In the genomic region with DNA sequence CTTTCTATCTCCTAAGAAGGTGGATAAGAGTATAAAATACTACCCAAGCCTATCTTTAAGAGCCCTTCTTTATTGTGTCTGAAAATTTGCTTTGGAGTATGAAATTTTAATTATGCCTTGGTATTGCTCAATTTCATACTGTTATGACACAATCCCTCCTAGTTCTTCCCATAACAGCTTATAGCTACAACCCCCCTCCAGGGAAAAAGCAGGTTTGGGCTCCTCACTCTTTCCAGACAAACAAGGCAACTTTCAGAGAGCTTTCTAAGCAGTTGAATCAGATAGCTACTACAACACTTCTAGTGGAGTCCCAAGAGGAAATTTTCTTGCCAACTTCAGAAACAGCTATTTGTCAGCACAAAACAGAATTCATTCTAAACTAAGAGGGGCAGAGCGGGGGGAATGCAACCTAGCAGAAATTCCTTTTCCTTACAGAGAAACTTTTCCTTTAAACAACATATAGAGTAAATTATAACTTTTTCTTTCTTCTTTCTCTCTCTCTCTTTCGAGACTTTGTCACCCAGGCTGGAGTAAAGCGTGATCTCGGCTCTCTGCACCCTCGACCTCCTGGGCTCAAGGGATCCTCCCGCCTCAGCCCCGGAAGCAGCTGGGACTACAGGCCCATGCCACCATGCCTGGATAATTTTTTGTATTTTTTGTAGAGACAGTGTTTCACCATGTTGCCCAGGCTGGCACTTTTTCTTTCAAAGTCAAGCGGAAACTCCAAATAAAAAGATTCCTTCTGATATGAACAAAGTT, we compare ENCODE assay signal across 1 cellular context.
TF ChIP-seq lines count a peak whose summit lies in the region.

No MANE protein-coding gene starts in this region.

TF ChIP-seq in HCT116, 20 proteins besides CTCF, POLR2A, EP300 and RAD21:
- TF ChIP-seq, protein P1, sequence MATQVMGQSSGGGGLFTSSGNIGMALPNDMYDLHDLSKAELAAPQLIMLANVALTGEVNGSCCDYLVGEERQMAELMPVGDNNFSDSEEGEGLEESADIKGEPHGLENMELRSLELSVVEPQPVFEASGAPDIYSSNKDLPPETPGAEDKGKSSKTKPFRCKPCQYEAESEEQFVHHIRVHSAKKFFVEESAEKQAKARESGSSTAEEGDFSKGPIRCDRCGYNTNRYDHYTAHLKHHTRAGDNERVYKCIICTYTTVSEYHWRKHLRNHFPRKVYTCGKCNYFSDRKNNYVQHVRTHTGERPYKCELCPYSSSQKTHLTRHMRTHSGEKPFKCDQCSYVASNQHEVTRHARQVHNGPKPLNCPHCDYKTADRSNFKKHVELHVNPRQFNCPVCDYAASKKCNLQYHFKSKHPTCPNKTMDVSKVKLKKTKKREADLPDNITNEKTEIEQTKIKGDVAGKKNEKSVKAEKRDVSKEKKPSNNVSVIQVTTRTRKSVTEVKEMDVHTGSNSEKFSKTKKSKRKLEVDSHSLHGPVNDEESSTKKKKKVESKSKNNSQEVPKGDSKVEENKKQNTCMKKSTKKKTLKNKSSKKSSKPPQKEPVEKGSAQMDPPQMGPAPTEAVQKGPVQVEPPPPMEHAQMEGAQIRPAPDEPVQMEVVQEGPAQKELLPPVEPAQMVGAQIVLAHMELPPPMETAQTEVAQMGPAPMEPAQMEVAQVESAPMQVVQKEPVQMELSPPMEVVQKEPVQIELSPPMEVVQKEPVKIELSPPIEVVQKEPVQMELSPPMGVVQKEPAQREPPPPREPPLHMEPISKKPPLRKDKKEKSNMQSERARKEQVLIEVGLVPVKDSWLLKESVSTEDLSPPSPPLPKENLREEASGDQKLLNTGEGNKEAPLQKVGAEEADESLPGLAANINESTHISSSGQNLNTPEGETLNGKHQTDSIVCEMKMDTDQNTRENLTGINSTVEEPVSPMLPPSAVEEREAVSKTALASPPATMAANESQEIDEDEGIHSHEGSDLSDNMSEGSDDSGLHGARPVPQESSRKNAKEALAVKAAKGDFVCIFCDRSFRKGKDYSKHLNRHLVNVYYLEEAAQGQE (IDR thresholded peaks at IDR 0.05; ENCODE audit: low read depth) = no peak
- TF ChIP-seq CEBPB (IDR thresholded peaks at IDR 0.05; ENCODE audit: low read depth) = peak; percentile 95
